In genomic region chr7:98168181-98168903, GRCh38 we compare ENCODE assay signal across 7 cellular contexts. TPM values are rescaled to one million over a fixed set of nuclear protein-coding genes. Genes with fewer than 3 reads are reported as not detected.
A peak's percentile ranks its signal among the peaks of the same experiment; 100 is the strongest.
DNase-seq lines count a peak whose midpoint lies in the region; ATAC-seq, FAIRE-seq and TF ChIP-seq lines count a peak whose summit lies in the region.

No MANE protein-coding gene starts in this region.

- H3K27me3 Mint-ChIP-seq in activated CD8-positive, alpha-beta T cell treated with anti-CD3 and anti-CD28 coated beads, Interleukin-2, amount 10 ng/mL, durations not matched to agents 7 days and 5 days (ENCODE audit: low read depth) = no peaks in the 10 kb centered on the region

- no peaks in the 10 kb centered on the region for H3K36me3 Mint-ChIP-seq in activated CD8-positive, alpha-beta T cell treated with anti-CD3 and anti-CD28 coated beads, Interleukin-2, amount 10 ng/mL, durations not matched to agents 7 days and 5 days (ENCODE audit: low read depth)

- ATAC-seq in HG02970 (IDR thresholded peaks at IDR 0.05; ENCODE audit: low FRiP score, unreplicated experiment) = peak; percentile 49
- peak; percentile 56 for ATAC-seq in activated CD8-positive, alpha-beta T cell treated with anti-CD3 and anti-CD28 coated beads, Interleukin-2, amount 10 ng/mL, durations not matched to agents 7 days and 5 days

- TF ChIP-seq RAD21 in H1 (IDR thresholded peaks at IDR 0.05 in 1 of 2, conservative IDR thresholded peaks at IDR 0.05 in 1 of 2; ENCODE audit: low read depth in 2 of 2, low read length in 2 of 2) = peak; percentile 92 to 94

- H3K9ac ChIP-seq in H1 (replicated peaks in 1 of 4; ENCODE audit: extremely low read depth in 1 of 4, low read depth in 3 of 4, low read length in 3 of 4) = no peak overlapping the region; a peak in 1 of 7 replicates

- no peaks in the 10 kb centered on the region for H3K9me3 ChIP-seq in H1 (ENCODE audit: insufficient read depth in 2 of 2, low read depth in 1 of 2, low read length in 1 of 2)

- peaks cover 0 to 11% (median 3%) of the 10 kb centered on the region in 4 experiments; a peak in 6 of 8 replicates for H3K36me3 ChIP-seq in H1 (ENCODE audit: control insufficient read depth in 2 of 4, insufficient read depth in 4 of 4, low read length in 3 of 4)

- POLR2A ChIA-PET in activated CD8-positive, alpha-beta T cell treated with anti-CD3 and anti-CD28 coated beads, Interleukin-2, amount 10 ng/mL, durations not matched to agents 7 days and 5 days (lab: Charles Lee) = no interaction called here
- POLR2A ChIA-PET in H1 (lab: Charles Lee; ENCODE audit: partially characterized antibody) = interaction anchor here (0.9 to 1.6 kb wide), 3 partner anchors 39 to 296 kb away, joined by 3 to 12 read pairs (median 4); partner anchors contain the start of gene ASNS

- no peak overlapping the region for H2BK12ac ChIP-seq in H1 (ENCODE audit: low read depth, low read length)

- H3K56ac ChIP-seq in H1 (replicated peaks; ENCODE audit: insufficient read length, low read depth, low read length) = no peak overlapping the region

- TF ChIP-seq CTCF in GM12872 (IDR thresholded peaks at IDR 0.05; ENCODE audit: insufficient read depth, low read depth, low read length) (peak; percentile 69), H1 (IDR thresholded peaks at IDR 0.05; ENCODE audit: control extremely low read depth in 1 of 3, insufficient read depth in 1 of 3, low read depth in 1 of 3, low read length in 3 of 3) (peak; percentile 45 to 83 (median 68))

- no peaks in the 10 kb centered on the region; a peak in 1 of 7 replicates for H3K4me1 ChIP-seq in H1 (replicated peaks in 1 of 4; ENCODE audit: control insufficient read depth in 3 of 4, insufficient read depth in 4 of 4, low read length in 3 of 4)

- H3K4me2 ChIP-seq in H1 (ENCODE audit: insufficient read depth in 1 of 2, low read depth in 2 of 2, low read length in 2 of 2) = no peak overlapping the region

- peaks cover 6% of the 10 kb centered on the region for H3K4me1 Mint-ChIP-seq in activated CD8-positive, alpha-beta T cell treated with anti-CD3 and anti-CD28 coated beads, Interleukin-2, amount 10 ng/mL, durations not matched to agents 7 days and 5 days (ENCODE audit: low read depth)

- TF ChIP-seq EP300 in H1 (IDR thresholded peaks at IDR 0.05; ENCODE audit: borderline replicate concordance in 1 of 2, low read depth in 2 of 2, low read length in 2 of 2) = no peak

- no peak overlapping the region for H3K27ac Mint-ChIP-seq in activated CD8-positive, alpha-beta T cell treated with anti-CD3 and anti-CD28 coated beads, Interleukin-2, amount 10 ng/mL, durations not matched to agents 7 days and 5 days

- DNase-seq in NCI-H460 (ENCODE audit: extremely low read depth, low read depth) = peak; percentile 54
- peak; percentile 61 for DNase-seq in activated CD8-positive, alpha-beta T cell treated with anti-CD3 and anti-CD28 coated beads, Interleukin-2, amount 10 ng/mL, durations not matched to agents 7 days and 5 days
- DNase-seq in H1 (ENCODE audit: low read depth in 1 of 2, low spot score in 2 of 2) = peak; percentile 39 to 78
- DNase-seq in midbrain (lab: John Stamatoyannopoulos, UW) = peak; percentile 57
- DNase-seq in stimulated activated CD8-positive, alpha-beta memory T cell treated with anti-CD3 and anti-CD28 coated beads, Interleukin-7, amount 100 ng/mL, for 24 hours (ENCODE audit: low read depth) = peak; percentile 15

- no peak overlapping the region for H2BK20ac ChIP-seq in H1 (ENCODE audit: low read length)

- H3K23ac ChIP-seq in H1 (ENCODE audit: insufficient read length) = no peak overlapping the region

- no peak overlapping the region for H2BK15ac ChIP-seq in H1 (ENCODE audit: low read length)

- WGBS in H1 (ENCODE audit: extremely low coverage in 1 of 2, insufficient coverage in 1 of 2, insufficient read length in 1 of 2, insufficient replicate concordance in 2 of 2, low coverage in 1 of 2, low lambda C conversion rate in 2 of 2, missing lambda C conversion rate in 1 of 2), 2 experiments = 62% methylated on average over 16 of the region's 17 CpGs; no CpG with 5 or more reads in 1 of the 2 experiments

- no peak overlapping the region for H3K4ac ChIP-seq in H1 (replicated peaks; ENCODE audit: insufficient read length, low read depth, low read length)

- no peak overlapping the region; the same call in 1 of the 2 replicates for H4K8ac ChIP-seq in H1 (ENCODE audit: extremely low read depth, insufficient read depth, low read length)

- H2BK5ac ChIP-seq in H1 (ENCODE audit: low read depth, low read length) = no peak overlapping the region

- H3K9me3 Mint-ChIP-seq in activated CD8-positive, alpha-beta T cell treated with anti-CD3 and anti-CD28 coated beads, Interleukin-2, amount 10 ng/mL, durations not matched to agents 7 days and 5 days (ENCODE audit: insufficient read depth) = no peaks in the 10 kb centered on the region

- no peak overlapping the region for H3K4me3 ChIP-seq in H1 (ENCODE audit: extremely low read depth in 1 of 4, insufficient read depth in 2 of 4, low read depth in 3 of 4, low read length in 4 of 4)

- H3K79me2 ChIP-seq in H1 (ENCODE audit: control insufficient read depth in 1 of 2, insufficient read depth in 2 of 2, low read length in 2 of 2) = 0 out of 4 replicates have a peak, but pooled peaks cover 0 to 4% of the 10 kb centered on the region in 2 experiments

- H4K20me1 ChIP-seq in H1 (replicated peaks in 1 of 2; ENCODE audit: control insufficient read depth in 1 of 2, insufficient read depth in 2 of 2, low read length in 2 of 2) = peaks cover 6 to 13% of the 10 kb centered on the region in 2 experiments

- no peaks in the 10 kb centered on the region for H3K23me2 ChIP-seq in H1 (ENCODE audit: low read depth, low read length)

- H3K14ac ChIP-seq in H1 (ENCODE audit: insufficient read length) = no peak overlapping the region

- no peak for TF ChIP-seq POLR2A in H1 (IDR thresholded peaks at IDR 0.05; ENCODE audit: control extremely low read depth in 1 of 2, low read depth in 2 of 2, low read length in 2 of 2)

- peak; percentile 78 for FAIRE-seq in H1 (lab: Jason Lieb, UNC)

- H3K18ac ChIP-seq in H1 (ENCODE audit: extremely low read depth, low read length) = no peak overlapping the region

- H2BK120ac ChIP-seq in H1 (replicated peaks; ENCODE audit: low read depth, low read length) = no peak overlapping the region

- no peak overlapping the region for H4K91ac ChIP-seq in H1 (replicated peaks; ENCODE audit: insufficient read length, low read length)

- CTCF ChIA-PET in activated CD8-positive, alpha-beta T cell treated with anti-CD3 and anti-CD28 coated beads, Interleukin-2, amount 10 ng/mL, durations not matched to agents 7 days and 5 days (lab: Charles Lee) = interaction anchor here (0.7 to 9.4 kb wide), 30 partner anchors 8 to 296 kb away, joined by 3 to 162 read pairs (median 4); partner anchors contain the start of gene LMTK2
- CTCF ChIA-PET in H1 (lab: Charles Lee; ENCODE audit: partially characterized antibody) = interaction anchor here (0.7 to 15.9 kb wide), 47 partner anchors 9 to 322 kb away, joined by 3 to 476 read pairs (median 4); partner anchors contain the start of gene LMTK2

- no peak overlapping the region for H3K27ac ChIP-seq in H1 (ENCODE audit: low read depth, low read length)

- H3K4me3 Mint-ChIP-seq in activated CD8-positive, alpha-beta T cell treated with anti-CD3 and anti-CD28 coated beads, Interleukin-2, amount 10 ng/mL, durations not matched to agents 7 days and 5 days = no peak overlapping the region

- H2AFZ ChIP-seq in H1 (ENCODE audit: low read length) = no peak overlapping the region

- no peaks in the 10 kb centered on the region for H3K27me3 ChIP-seq in H1 (replicated peaks in 1 of 4; ENCODE audit: control insufficient read depth in 3 of 4, extremely low read depth in 1 of 4, insufficient read depth in 3 of 4, low read length in 3 of 4)

- H2AK5ac ChIP-seq in H1 (ENCODE audit: low read depth, low read length) = no peak overlapping the region

- no peak overlapping the region for H4K5ac ChIP-seq in H1 (ENCODE audit: insufficient read length, low read depth, low read length)

- peaks cover 8% of the 10 kb centered on the region for H3K79me1 ChIP-seq in H1 (ENCODE audit: low read depth, low read length)

TF ChIP-seq in H1, 55 proteins besides CTCF, POLR2A, EP300 and RAD21 (continues in another document):
- TF ChIP-seq BACH1 (IDR thresholded peaks at IDR 0.05; ENCODE audit: low read length) = no peak
- TF ChIP-seq, protein P1, sequence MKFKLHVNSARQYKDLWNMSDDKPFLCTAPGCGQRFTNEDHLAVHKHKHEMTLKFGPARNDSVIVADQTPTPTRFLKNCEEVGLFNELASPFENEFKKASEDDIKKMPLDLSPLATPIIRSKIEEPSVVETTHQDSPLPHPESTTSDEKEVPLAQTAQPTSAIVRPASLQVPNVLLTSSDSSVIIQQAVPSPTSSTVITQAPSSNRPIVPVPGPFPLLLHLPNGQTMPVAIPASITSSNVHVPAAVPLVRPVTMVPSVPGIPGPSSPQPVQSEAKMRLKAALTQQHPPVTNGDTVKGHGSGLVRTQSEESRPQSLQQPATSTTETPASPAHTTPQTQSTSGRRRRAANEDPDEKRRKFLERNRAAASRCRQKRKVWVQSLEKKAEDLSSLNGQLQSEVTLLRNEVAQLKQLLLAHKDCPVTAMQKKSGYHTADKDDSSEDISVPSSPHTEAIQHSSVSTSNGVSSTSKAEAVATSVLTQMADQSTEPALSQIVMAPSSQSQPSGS (IDR thresholded peaks at IDR 0.05; ENCODE audit: low read length) = 0 out of 2 replicates have a peak, but pooled peaks have one; percentile 41
- 0 out of 2 replicates have a peak, but pooled peaks have one; percentile 42 for TF ChIP-seq TCF12 (IDR thresholded peaks at IDR 0.05; ENCODE audit: low read depth, low read length)
- no peak for TF ChIP-seq SP1 (IDR thresholded peaks at IDR 0.05; ENCODE audit: low read depth, low read length)

RNA-seq across cellular contexts. Expression of gene BHLHA15, which starts 42.9 kb away (rescaled TPM):
- 2.4 and 4.4 TPM in 2 replicates for total RNA-seq in NCI-H460 (2014; rRNA removed; shearing (Covaris generic))
- polyA plus RNA-seq in NCI-H460 (2014; cell fraction: nucleus; rRNA removed) = 5.4 TPM in 1 of 2 replicates, not detected in the other
- total RNA-seq in activated CD8-positive, alpha-beta T cell treated with anti-CD3 and anti-CD28 coated beads, Interleukin-2, amount 10 ng/mL, durations not matched to agents 7 days and 5 days = not detected
- 2.7 and 3.5 TPM in 2 replicates for total RNA-seq in H1 (2021; fragmentation: NEBNext Ultra II Directional; extraction: Animal tissue kit (Norgen Biotek cat#: 25700))
- 1.1 and 2.2 TPM in 2 replicates for polyA plus RNA-seq in H1 (2011; rRNA removed)
- polyA plus RNA-seq in H1 (2011; cell fraction: cytosol; rRNA removed) = 2.0 TPM
- 3.2 TPM for polyA plus RNA-seq in H1 (2011; cell fraction: nucleus; rRNA removed)
- polyA plus RNA-seq in H1 (2012, experiment 1 of 2) = 1.3 to 1.7 TPM (median 1.7 TPM) in 3 of 4 replicates, not detected in the other
- 0.67 TPM for polyA plus RNA-seq in H1 (2012, experiment 2 of 2)
- 3.8 TPM for polyA plus RNA-seq in H1 (2013, experiment 1 of 2)
- 3.4 TPM for polyA plus RNA-seq in H1 (2013, experiment 2 of 2)
- 0.39 TPM in 1 of 2 replicates, not detected in the other for polyA minus RNA-seq in H1 (2011; rRNA and poly(A)+ RNA removed)
- polyA minus RNA-seq in H1 (2011; cell fraction: cytosol; rRNA and poly(A)+ RNA removed) = not detected
- 2.1 TPM for polyA minus RNA-seq in H1 (2011; cell fraction: nucleus; rRNA and poly(A)+ RNA removed)
